Comparison of ENCODE assay signal across 8 cellular contexts in genomic region chr17:57902800-57903759, GRCh38. TPM values are rescaled to one million over a fixed set of nuclear protein-coding genes. Genes with fewer than 3 reads are reported as not detected.
DNase-seq lines count a peak whose midpoint lies in the region; ATAC-seq and TF ChIP-seq lines count a peak whose summit lies in the region.

No MANE protein-coding gene starts in this region.

- 48 to 72% methylated on average over 4 to 5 of the region's 5 CpGs for WGBS in upper lobe of left lung, 2 donors

- H3K4me1 Mint-ChIP-seq in chondrocyte (ENCODE audit: low read depth), result peaks cover 48% of the 10 kb centered on the region
- peaks cover 46% of the 10 kb centered on the region for H3K4me1 Mint-ChIP-seq in memory B cell
- peaks cover 29% of the 10 kb centered on the region for H3K4me1 Mint-ChIP-seq in glutamatergic neuron (ENCODE audit: low read depth, unreplicated experiment)

- H3K4me3 Mint-ChIP-seq in chondrocyte (ENCODE audit: unreplicated experiment) (no peak overlapping the region), memory B cell (peak overlapping the region; percentile 54), glutamatergic neuron (ENCODE audit: unreplicated experiment) (no peak overlapping the region)

- peaks cover 71 to 85% (median 75%) of the 10 kb centered on the region in 4 donors for H3K4me1 ChIP-seq in upper lobe of left lung

- H3K4me3 ChIP-seq in upper lobe of left lung, result no peak overlapping the region

- TF ChIP-seq EP300 in upper lobe of left lung (IDR thresholded peaks at IDR 0.05), result peak in 2 of 4 donors; percentile 28 to 80

- no peaks in the 10 kb centered on the region for H3K9me3 Mint-ChIP-seq in chondrocyte (ENCODE audit: low read depth)
- no peaks in the 10 kb centered on the region for H3K9me3 Mint-ChIP-seq in memory B cell
- peaks cover 9% of the 10 kb centered on the region for H3K9me3 Mint-ChIP-seq in glutamatergic neuron (ENCODE audit: unreplicated experiment)

- H3K36me3 Mint-ChIP-seq in chondrocyte (ENCODE audit: low read depth), result no peaks in the 10 kb centered on the region
- H3K36me3 Mint-ChIP-seq in memory B cell, result no peaks in the 10 kb centered on the region
- no peaks in the 10 kb centered on the region for H3K36me3 Mint-ChIP-seq in glutamatergic neuron (ENCODE audit: unreplicated experiment)

- H3K27ac ChIP-seq in upper lobe of left lung, result peak overlapping the region; percentile 82 to 93 (median 92)

- ATAC-seq in GM19372 (IDR thresholded peaks at IDR 0.05; ENCODE audit: low read depth, unreplicated experiment) (peak; percentile 52), HG03469 (IDR thresholded peaks at IDR 0.05; ENCODE audit: unreplicated experiment) (peak; percentile 33), memory B cell (ENCODE audit: low read depth) (peak; percentile 61), upper lobe of left lung (ENCODE audit: low FRiP score in 2 of 2) (peak; percentile 81 to 88)

- H3K9me3 ChIP-seq in upper lobe of left lung, result no peaks in the 10 kb centered on the region

- peak in 13 of 14 donors; percentile 23 to 93 (median 69) for DNase-seq in C1 segment of cervical spinal cord (lab: John Stamatoyannopoulos, UW)
- peak; percentile 91 for DNase-seq in NOMO-1 treated with dmso at 0.1 percent for 144 hours (lab: John Stamatoyannopoulos, UW; ENCODE audit: unreplicated experiment)
- no peak for DNase-seq in chondrocyte (ENCODE audit: low spot score)
- no peak for DNase-seq in memory B cell (ENCODE audit: low spot score in 2 of 2)
- DNase-seq in upper lobe of left lung, result peak; percentile 72 to 98
- no peak for DNase-seq in glutamatergic neuron

- TF ChIP-seq CTCF in chondrocyte (IDR thresholded peaks at IDR 0.05) (no peak), upper lobe of left lung (IDR thresholded peaks at IDR 0.05) (no peak), glutamatergic neuron (IDR thresholded peaks at IDR 0.05; ENCODE audit: partially characterized antibody, unreplicated experiment) (no peak)

- H3K36me3 ChIP-seq in upper lobe of left lung, result no peaks in the 10 kb centered on the region

- no peaks in the 10 kb centered on the region for H3K27me3 Mint-ChIP-seq in chondrocyte (ENCODE audit: low read depth)
- peaks cover 6% of the 10 kb centered on the region for H3K27me3 Mint-ChIP-seq in memory B cell
- peaks cover 3% of the 10 kb centered on the region for H3K27me3 Mint-ChIP-seq in glutamatergic neuron (ENCODE audit: unreplicated experiment)

- peak overlapping the region; percentile 82 for H3K27ac Mint-ChIP-seq in chondrocyte (ENCODE audit: unreplicated experiment)
- no peak overlapping the region for H3K27ac Mint-ChIP-seq in memory B cell
- no peak overlapping the region for H3K27ac Mint-ChIP-seq in glutamatergic neuron (ENCODE audit: unreplicated experiment)

- no peaks in the 10 kb centered on the region for H3K27me3 ChIP-seq in upper lobe of left lung

- peak in 2 of 4 donors; percentile 16 to 39 for TF ChIP-seq POLR2A in upper lobe of left lung (IDR thresholded peaks at IDR 0.05)

RNA-seq across cellular contexts. Expression of gene CUEDC1, which starts 52.1 kb away (rescaled TPM):
- total RNA-seq in chondrocyte, result 32.9 to 47.7 TPM (median 41.9 TPM) in 3 replicates
- total RNA-seq in upper lobe of left lung, result 100 to 1,000 TPM in 1 of 6 donors, 10 to 100 TPM in 5; 33.3 to 119 (median 54.4) TPM
- total RNA-seq in glutamatergic neuron (ENCODE audit: unreplicated experiment), result 22.9 TPM

RNA-seq across cellular contexts. Expression of gene MRPS23, which starts 53.2 kb away (rescaled TPM):
- total RNA-seq in chondrocyte (30.3 to 33.3 TPM (median 33.1 TPM) in 3 replicates), upper lobe of left lung (10 to 100 TPM; 11.4 to 50.6 (median 19.1) TPM), glutamatergic neuron (ENCODE audit: unreplicated experiment) (50.0 TPM)

Comparison
In these comparisons a context has a peak if more than half of its experiments do, and no peak if none do; other contexts are left out.
1. DNase-seq: peak in C1 segment of cervical spinal cord (13 of 14), NOMO-1 treated with dmso at 0.1 percent for 144 hours (single experiment) and upper lobe of left lung (2 of 2); none in chondrocyte (single experiment), memory B cell (0 of 2) and glutamatergic neuron (single experiment).
2. ATAC-seq: peak in every context shown above with its lines; median percentile 84 in upper lobe of left lung; 61 in memory B cell; 52 in GM19372; 33 in HG03469.